Comparison of ENCODE assay signal across 1 cellular context in genomic region chr4:38815879-38816782, GRCh38.
TF ChIP-seq lines count a peak whose summit lies in the region.

No MANE protein-coding gene starts in this region.

TF ChIP-seq in GM12878, 131 proteins besides CTCF, POLR2A, EP300 and RAD21 (continues in another document):
- no peak for TF ChIP-seq SUPT20H (IDR thresholded peaks at IDR 0.05; ENCODE audit: borderline replicate concordance, control insufficient read depth, low read depth, low read length)
- TF ChIP-seq MTA2 (IDR thresholded peaks at IDR 0.05; ENCODE audit: low read depth): peak; percentile 88
- TF ChIP-seq PRDM15 (CRISPR knock-in tag; IDR thresholded peaks at IDR 0.05): 0 out of 2 replicates have a peak, but pooled peaks have one; percentile 51
- TF ChIP-seq MYC (IDR thresholded peaks at IDR 0.05; ENCODE audit: insufficient read depth, insufficient read length, insufficient replicate concordance, low read length, severe bottlenecking): no peak
- TF ChIP-seq ZNF217 (IDR thresholded peaks at IDR 0.05): no peak
- no peak for TF ChIP-seq E2F8 (IDR thresholded peaks at IDR 0.05; ENCODE audit: low read depth, partially characterized antibody)
- no peak for TF ChIP-seq LARP7 (IDR thresholded peaks at IDR 0.05)
- TF ChIP-seq JUNB (IDR thresholded peaks at IDR 0.05): peak; percentile 52
- peak; percentile 59 for TF ChIP-seq SKIL (IDR thresholded peaks at IDR 0.05; ENCODE audit: low read depth, poor library complexity, severe bottlenecking)
- TF ChIP-seq POLR2AphosphoS5 (IDR thresholded peaks at IDR 0.05; ENCODE audit: low read length): peak; percentile 88
- TF ChIP-seq RAD51 (IDR thresholded peaks at IDR 0.05): peak; percentile 26; the same call in 1 of the 2 replicates
- no peak for TF ChIP-seq ZZZ3 (IDR thresholded peaks at IDR 0.05; ENCODE audit: control insufficient read depth, insufficient read length, low read depth)
- no peak for TF ChIP-seq ZNF384 (IDR thresholded peaks at IDR 0.05; ENCODE audit: borderline replicate concordance, low read depth, low read length)
- TF ChIP-seq USF1 (IDR thresholded peaks at IDR 0.05; ENCODE audit: borderline replicate concordance, extremely low read length, insufficient read depth, low read depth, low read length): no peak
- TF ChIP-seq ESRRA (IDR thresholded peaks at IDR 0.05; ENCODE audit: low read length): no peak
- no peak for TF ChIP-seq YY1 (IDR thresholded peaks at IDR 0.05; ENCODE audit: low read depth, low read length)
- TF ChIP-seq ASH2L (IDR thresholded peaks at IDR 0.05; ENCODE audit: borderline replicate concordance, low read depth): no peak
- TF ChIP-seq SIX5 (IDR thresholded peaks at IDR 0.05; ENCODE audit: low read depth, low read length, severe bottlenecking): no peak
- TF ChIP-seq NFIC (IDR thresholded peaks at IDR 0.05; ENCODE audit: low read depth, low read length): 0 out of 2 replicates have a peak, but pooled peaks have one; percentile 27
- no peak for TF ChIP-seq TBL1XR1 (IDR thresholded peaks at IDR 0.05; ENCODE audit: low read depth, low read length)
- TF ChIP-seq CEBPZ (IDR thresholded peaks at IDR 0.05; ENCODE audit: low read depth, low read length): no peak
- TF ChIP-seq KDM1A (IDR thresholded peaks at IDR 0.05; ENCODE audit: borderline replicate concordance): no peak
- peak; percentile 39; the same call in 1 of the 2 replicates for TF ChIP-seq CREM (IDR thresholded peaks at IDR 0.05; ENCODE audit: low read depth)
- TF ChIP-seq MYB (IDR thresholded peaks at IDR 0.05; ENCODE audit: borderline replicate concordance, low read depth, low read length): no peak
- TF ChIP-seq RB1 (IDR thresholded peaks at IDR 0.05; ENCODE audit: borderline replicate concordance): no peak
- no peak for TF ChIP-seq ZNF274 (IDR thresholded peaks at IDR 0.05; ENCODE audit: insufficient read depth, insufficient read length)
- no peak for TF ChIP-seq ETV6 (conservative IDR thresholded peaks at IDR 0.05 in 1 of 2, IDR thresholded peaks at IDR 0.05 in 1 of 2; ENCODE audit: borderline replicate concordance in 1 of 2, low read depth in 1 of 2)
- no peak for TF ChIP-seq NR2C1 (IDR thresholded peaks at IDR 0.05)
- TF ChIP-seq BMI1 (IDR thresholded peaks at IDR 0.05; ENCODE audit: borderline replicate concordance): no peak
- no peak for TF ChIP-seq MEF2A (IDR thresholded peaks at IDR 0.05; ENCODE audit: insufficient read depth, low read depth, low read length)
- TF ChIP-seq RELB (IDR thresholded peaks at IDR 0.05; ENCODE audit: low read depth): peak; percentile 63
- TF ChIP-seq SUZ12 (IDR thresholded peaks at IDR 0.05; ENCODE audit: unreplicated experiment): no peak
- no peak for TF ChIP-seq SMARCA5 (IDR thresholded peaks at IDR 0.05)
- TF ChIP-seq CREB1 (IDR thresholded peaks at IDR 0.05; ENCODE audit: low read depth): no peak
- TF ChIP-seq CEBPB (IDR thresholded peaks at IDR 0.05; ENCODE audit: borderline replicate concordance in 1 of 2, low read depth in 2 of 2, low read length in 2 of 2): no peak
- TF ChIP-seq ZBED1 (IDR thresholded peaks at IDR 0.05; ENCODE audit: borderline replicate concordance): 0 out of 2 replicates have a peak, but pooled peaks have one; percentile 49
- TF ChIP-seq CBX3 (IDR thresholded peaks at IDR 0.05; ENCODE audit: borderline replicate concordance, low read depth): no peak
- TF ChIP-seq FOXK2 (IDR thresholded peaks at IDR 0.05): no peak; the same call in 1 of the 2 replicates
- peak; percentile 96 for TF ChIP-seq MLLT1 (IDR thresholded peaks at IDR 0.05)
- no peak for TF ChIP-seq ZNF592 (IDR thresholded peaks at IDR 0.05)
